Comparison of ENCODE assay signal across 14 cellular contexts in genomic region chr3:114207768-114208167, GRCh38. TPM values are rescaled to one million over a fixed set of nuclear protein-coding genes. Genes with fewer than 3 reads are reported as not detected.
DNase-seq lines count a peak whose midpoint lies in the region; ATAC-seq lines count a peak whose summit lies in the region.
"Had no signal": no experiment of that assay in that cellular context is flagged by ENCODE, and none has a peak within 500 bp of the region (broad histone marks: within the 10 kb centered on the region; RNA-seq: fewer than 3 reads in every experiment).

No MANE protein-coding gene starts in this region.

- intact Hi-C loops in Right ventricle myocardium inferior (cut with DNase I), result no loop called here
- intact Hi-C loops in left cardiac atrium (cut with DNase I), result no loop called here

- DNase-seq in HT-29 (ENCODE audit: low spot score) (no peak), COR-L47 (lab: John Stamatoyannopoulos, UW) (no peak), Right ventricle myocardium inferior (ENCODE audit: missing footprints) (no peak), left cardiac atrium (no peak)
- DNase-seq: activated T-cell treated with anti-CD3 and anti-CD28 coated beads, Interleukin-2, amount 50 U/mL, for 72 hours; hypothalamus; NCI-H2171 treated with DMSO at 0.1 percent for 48 hours; stimulated activated CD4-positive, alpha-beta T cell treated with anti-CD3 and anti-CD28 coated beads, Interleukin-2, amount 100 ng/mL, for 48 hours; substantia nigra had no signal

- peak; percentile 81 for ATAC-seq in GM18508 (IDR thresholded peaks at IDR 0.05; ENCODE audit: insufficient read depth, unreplicated experiment)
- ATAC-seq in GM19452 (IDR thresholded peaks at IDR 0.05; ENCODE audit: unreplicated experiment), result peak; percentile 96
- peak; percentile 94 for ATAC-seq in HG02870 (IDR thresholded peaks at IDR 0.05; ENCODE audit: unreplicated experiment)
- peak; percentile 81 for ATAC-seq in HG03521 (IDR thresholded peaks at IDR 0.05; ENCODE audit: unreplicated experiment)
- ATAC-seq in Right ventricle myocardium inferior, result no peak
- ATAC-seq in left cardiac atrium, result no peak
- ATAC-seq: activated T-cell treated with anti-CD3 and anti-CD28 coated beads, Interleukin-2, amount 50 U/mL, for 72 hours had no signal

RNA-seq across cellular contexts. Expression of gene DRD3, which starts 28.9 kb away (rescaled TPM):
- not detected in 2 replicates for total RNA-seq in HT-29 (2014; rRNA removed; shearing (Covaris generic))
- total RNA-seq in Right ventricle myocardium inferior, result not detected
- not detected for total RNA-seq in left cardiac atrium
- total RNA-seq: activated T-cell treated with anti-CD3 and anti-CD28 coated beads, Interleukin-2, amount 50 U/mL, for 72 hours; prostate gland had no signal

RNA-seq across cellular contexts. Expression of gene ZNF80, which starts 29.6 kb away (rescaled TPM):
- not detected in 2 replicates for total RNA-seq in HT-29 (2014; rRNA removed; shearing (Covaris generic))
- total RNA-seq in Right ventricle myocardium inferior (not detected), left cardiac atrium (not detected)

Comparison
In these comparisons a context has a peak if more than half of its experiments do, and no peak if none do; other contexts are left out.
1. ATAC-seq: peak in GM18508 (single experiment), GM19452 (single experiment), HG02870 (single experiment) and HG03521 (single experiment); none in Right ventricle myocardium inferior (single experiment) and left cardiac atrium (0 of 2).